Comparison of ENCODE assay signal across 1 cellular context in the genomic region with DNA sequence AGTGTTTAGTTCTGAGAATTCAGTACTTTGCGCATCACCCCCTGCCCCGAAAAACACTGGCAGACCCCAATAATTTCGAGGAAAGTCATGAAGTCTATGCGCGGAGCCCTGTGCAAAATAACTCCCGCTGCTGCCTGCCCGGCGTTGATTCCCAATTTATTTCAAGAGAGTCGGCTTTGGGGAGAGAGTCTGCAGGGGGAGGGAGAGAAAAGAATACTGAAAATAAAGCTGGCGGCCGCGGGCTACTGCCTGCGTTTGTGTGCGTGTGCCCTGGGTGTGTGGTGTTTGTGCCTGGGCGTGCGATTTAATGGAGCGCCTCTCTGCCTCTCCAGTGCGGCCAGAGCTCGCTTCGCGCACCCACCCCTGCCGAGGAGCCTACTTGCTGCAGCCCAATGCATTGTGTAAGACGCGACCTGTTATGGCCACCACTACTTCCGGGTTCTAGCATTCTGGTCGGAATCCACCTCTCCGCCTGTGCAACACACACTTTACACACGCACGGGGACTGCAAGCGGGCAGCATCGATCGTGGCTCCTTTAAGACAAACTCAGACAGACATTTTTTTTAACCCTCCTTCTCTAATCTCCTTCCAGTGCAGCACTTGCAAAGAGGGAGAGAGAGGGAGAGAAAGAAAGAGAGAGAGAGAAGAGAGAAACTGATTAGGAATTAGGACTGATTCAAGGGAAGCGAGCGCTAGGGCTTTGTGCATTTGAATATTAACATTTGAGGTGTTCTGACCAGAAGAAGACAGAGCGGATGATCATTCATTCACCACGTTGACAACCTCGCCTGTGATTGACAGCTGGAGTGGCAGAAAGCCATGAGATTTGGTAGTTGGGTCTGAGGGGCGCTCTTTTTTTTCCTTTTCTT.
TF ChIP-seq lines count a peak whose summit lies in the region.

A gene (plus strand): TSS at position 447 of the 870 bp plus-strand sequence. CDS start 732 bp downstream, outside the sequence.

TF ChIP-seq in HEK293, 187 proteins besides CTCF, POLR2A, EP300 and RAD21 (continued from another document and continues in another):
- TF ChIP-seq, protein P1, sequence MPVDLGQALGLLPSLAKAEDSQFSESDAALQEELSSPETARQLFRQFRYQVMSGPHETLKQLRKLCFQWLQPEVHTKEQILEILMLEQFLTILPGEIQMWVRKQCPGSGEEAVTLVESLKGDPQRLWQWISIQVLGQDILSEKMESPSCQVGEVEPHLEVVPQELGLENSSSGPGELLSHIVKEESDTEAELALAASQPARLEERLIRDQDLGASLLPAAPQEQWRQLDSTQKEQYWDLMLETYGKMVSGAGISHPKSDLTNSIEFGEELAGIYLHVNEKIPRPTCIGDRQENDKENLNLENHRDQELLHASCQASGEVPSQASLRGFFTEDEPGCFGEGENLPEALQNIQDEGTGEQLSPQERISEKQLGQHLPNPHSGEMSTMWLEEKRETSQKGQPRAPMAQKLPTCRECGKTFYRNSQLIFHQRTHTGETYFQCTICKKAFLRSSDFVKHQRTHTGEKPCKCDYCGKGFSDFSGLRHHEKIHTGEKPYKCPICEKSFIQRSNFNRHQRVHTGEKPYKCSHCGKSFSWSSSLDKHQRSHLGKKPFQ (tag by site-specific recombination; IDR thresholded peaks at IDR 0.05), result peak; percentile 37; the same call in 1 of the 2 replicates
- peak; percentile 99 for TF ChIP-seq ZBTB17 (tag by site-specific recombination; IDR thresholded peaks at IDR 0.05)
- TF ChIP-seq ZNF664 (tag by site-specific recombination; IDR thresholded peaks at IDR 0.05), result no peak
- TF ChIP-seq ZNF600 (tag by site-specific recombination; IDR thresholded peaks at IDR 0.05), result peak; percentile 92
- peak; percentile 92 for TF ChIP-seq SCRT2 (tag by site-specific recombination; IDR thresholded peaks at IDR 0.05)
- TF ChIP-seq, protein P2, sequence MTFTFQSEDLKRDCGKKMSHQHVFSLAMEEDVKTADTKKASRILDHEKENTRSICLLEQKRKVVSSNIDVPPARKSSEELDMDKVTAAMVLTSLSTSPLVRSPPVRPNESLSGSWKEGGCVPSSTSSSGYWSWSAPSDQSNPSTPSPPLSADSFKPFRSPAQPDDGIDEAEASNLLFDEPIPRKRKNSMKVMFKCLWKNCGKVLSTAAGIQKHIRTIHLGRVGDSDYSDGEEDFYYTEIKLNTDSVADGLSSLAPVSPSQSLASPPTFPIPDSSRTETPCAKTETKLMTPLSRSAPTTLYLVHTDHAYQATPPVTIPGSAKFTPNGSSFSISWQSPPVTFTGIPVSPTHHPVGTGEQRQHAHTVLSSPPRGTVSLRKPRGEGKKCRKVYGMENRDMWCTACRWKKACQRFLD (tag by site-specific recombination; IDR thresholded peaks at IDR 0.05), result no peak
- no peak for TF ChIP-seq ZNF214 (tag by site-specific recombination; IDR thresholded peaks at IDR 0.05; ENCODE audit: borderline replicate concordance)
- no peak for TF ChIP-seq ZNF121 (tag by site-specific recombination; IDR thresholded peaks at IDR 0.05)
- no peak for TF ChIP-seq ZNF354C (tag by site-specific recombination; IDR thresholded peaks at IDR 0.05; ENCODE audit: borderline replicate concordance, low read depth)
- no peak for TF ChIP-seq ZNF530 (tag by site-specific recombination; IDR thresholded peaks at IDR 0.05; ENCODE audit: low read depth)
- TF ChIP-seq ZNF138 (tag by site-specific recombination; IDR thresholded peaks at IDR 0.05; ENCODE audit: borderline replicate concordance), result no peak
- no peak for TF ChIP-seq KLF8 (tag by site-specific recombination; IDR thresholded peaks at IDR 0.05)
- TF ChIP-seq, protein P3, sequence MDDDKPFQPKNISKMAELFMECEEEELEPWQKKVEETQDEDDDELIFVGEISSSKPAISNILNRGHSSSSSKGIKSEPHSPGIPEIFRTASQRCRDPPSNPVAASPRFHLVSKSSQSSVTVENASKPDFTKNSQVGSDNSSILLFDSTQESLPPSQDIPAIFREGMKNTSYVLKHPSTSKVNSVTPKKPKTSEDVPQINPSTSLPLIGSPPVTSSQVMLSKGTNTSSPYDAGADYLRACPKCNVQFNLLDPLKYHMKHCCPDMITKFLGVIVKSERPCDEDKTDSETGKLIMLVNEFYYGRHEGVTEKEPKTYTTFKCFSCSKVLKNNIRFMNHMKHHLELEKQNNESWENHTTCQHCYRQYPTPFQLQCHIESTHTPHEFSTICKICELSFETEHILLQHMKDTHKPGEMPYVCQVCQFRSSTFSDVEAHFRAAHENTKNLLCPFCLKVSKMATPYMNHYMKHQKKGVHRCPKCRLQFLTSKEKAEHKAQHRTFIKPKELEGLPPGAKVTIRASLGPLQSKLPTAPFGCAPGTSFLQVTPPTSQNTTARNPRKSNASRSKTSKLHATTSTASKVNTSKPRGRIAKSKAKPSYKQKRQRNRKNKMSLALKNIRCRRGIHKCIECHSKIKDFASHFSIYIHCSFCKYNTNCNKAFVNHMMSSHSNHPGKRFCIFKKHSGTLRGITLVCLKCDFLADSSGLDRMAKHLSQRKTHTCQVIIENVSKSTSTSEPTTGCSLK (tag by site-specific recombination; IDR thresholded peaks at IDR 0.05), result no peak
- no peak for TF ChIP-seq RBAK (tag by site-specific recombination; IDR thresholded peaks at IDR 0.05)
- TF ChIP-seq OSR2 (tag by site-specific recombination; IDR thresholded peaks at IDR 0.05), result no peak
- TF ChIP-seq TRIM28 (IDR thresholded peaks at IDR 0.05; ENCODE audit: borderline replicate concordance, low read length), result no peak
- TF ChIP-seq EGR2 (tag by site-specific recombination; IDR thresholded peaks at IDR 0.05; ENCODE audit: low read depth), result no peak
- TF ChIP-seq REPIN1 (tag by site-specific recombination; IDR thresholded peaks at IDR 0.05; ENCODE audit: low read depth), result no peak
- no peak for TF ChIP-seq ZNF157 (tag by site-specific recombination; IDR thresholded peaks at IDR 0.05)
- peak; percentile 49; the same call in 1 of the 2 replicates for TF ChIP-seq ZEB2 (tag by site-specific recombination; IDR thresholded peaks at IDR 0.05)
- peak; percentile 25; the same call in 1 of the 2 replicates for TF ChIP-seq FEZF1 (tag by site-specific recombination; IDR thresholded peaks at IDR 0.05)
- TF ChIP-seq ZNF768 (tag by site-specific recombination; IDR thresholded peaks at IDR 0.05), result no peak
- 0 out of 2 replicates have a peak, but pooled peaks have one; percentile 39 for TF ChIP-seq ZBTB48 (tag by site-specific recombination; IDR thresholded peaks at IDR 0.05)
- TF ChIP-seq ZNF394 (tag by site-specific recombination; IDR thresholded peaks at IDR 0.05; ENCODE audit: borderline replicate concordance), result peak; percentile 41; the same call in 1 of the 2 replicates
- TF ChIP-seq ZSCAN16 (tag by site-specific recombination; IDR thresholded peaks at IDR 0.05), result peak; percentile 80; the same call in 1 of the 2 replicates
- TF ChIP-seq ZNF10 (tag by site-specific recombination; IDR thresholded peaks at IDR 0.05), result no peak
- 0 out of 2 replicates have a peak, but pooled peaks have one; percentile 9 for TF ChIP-seq ZFHX2 (tag by site-specific recombination; conservative IDR thresholded peaks at IDR 0.05)
- no peak for TF ChIP-seq ZNF621 (tag by site-specific recombination; IDR thresholded peaks at IDR 0.05)
- TF ChIP-seq, protein P4, sequence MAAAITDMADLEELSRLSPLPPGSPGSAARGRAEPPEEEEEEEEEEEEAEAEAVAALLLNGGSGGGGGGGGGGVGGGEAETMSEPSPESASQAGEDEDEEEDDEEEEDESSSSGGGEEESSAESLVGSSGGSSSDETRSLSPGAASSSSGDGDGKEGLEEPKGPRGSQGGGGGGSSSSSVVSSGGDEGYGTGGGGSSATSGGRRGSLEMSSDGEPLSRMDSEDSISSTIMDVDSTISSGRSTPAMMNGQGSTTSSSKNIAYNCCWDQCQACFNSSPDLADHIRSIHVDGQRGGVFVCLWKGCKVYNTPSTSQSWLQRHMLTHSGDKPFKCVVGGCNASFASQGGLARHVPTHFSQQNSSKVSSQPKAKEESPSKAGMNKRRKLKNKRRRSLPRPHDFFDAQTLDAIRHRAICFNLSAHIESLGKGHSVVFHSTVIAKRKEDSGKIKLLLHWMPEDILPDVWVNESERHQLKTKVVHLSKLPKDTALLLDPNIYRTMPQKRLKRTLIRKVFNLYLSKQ (tag by site-specific recombination; IDR thresholded peaks at IDR 0.05; ENCODE audit: borderline replicate concordance), result no peak
- TF ChIP-seq, protein P5, sequence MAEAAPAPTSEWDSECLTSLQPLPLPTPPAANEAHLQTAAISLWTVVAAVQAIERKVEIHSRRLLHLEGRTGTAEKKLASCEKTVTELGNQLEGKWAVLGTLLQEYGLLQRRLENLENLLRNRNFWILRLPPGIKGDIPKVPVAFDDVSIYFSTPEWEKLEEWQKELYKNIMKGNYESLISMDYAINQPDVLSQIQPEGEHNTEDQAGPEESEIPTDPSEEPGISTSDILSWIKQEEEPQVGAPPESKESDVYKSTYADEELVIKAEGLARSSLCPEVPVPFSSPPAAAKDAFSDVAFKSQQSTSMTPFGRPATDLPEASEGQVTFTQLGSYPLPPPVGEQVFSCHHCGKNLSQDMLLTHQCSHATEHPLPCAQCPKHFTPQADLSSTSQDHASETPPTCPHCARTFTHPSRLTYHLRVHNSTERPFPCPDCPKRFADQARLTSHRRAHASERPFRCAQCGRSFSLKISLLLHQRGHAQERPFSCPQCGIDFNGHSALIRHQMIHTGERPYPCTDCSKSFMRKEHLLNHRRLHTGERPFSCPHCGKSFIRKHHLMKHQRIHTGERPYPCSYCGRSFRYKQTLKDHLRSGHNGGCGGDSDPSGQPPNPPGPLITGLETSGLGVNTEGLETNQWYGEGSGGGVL (tag by site-specific recombination; IDR thresholded peaks at IDR 0.05), result peak; percentile 16; the same call in 1 of the 2 replicates
- TF ChIP-seq, protein P6, sequence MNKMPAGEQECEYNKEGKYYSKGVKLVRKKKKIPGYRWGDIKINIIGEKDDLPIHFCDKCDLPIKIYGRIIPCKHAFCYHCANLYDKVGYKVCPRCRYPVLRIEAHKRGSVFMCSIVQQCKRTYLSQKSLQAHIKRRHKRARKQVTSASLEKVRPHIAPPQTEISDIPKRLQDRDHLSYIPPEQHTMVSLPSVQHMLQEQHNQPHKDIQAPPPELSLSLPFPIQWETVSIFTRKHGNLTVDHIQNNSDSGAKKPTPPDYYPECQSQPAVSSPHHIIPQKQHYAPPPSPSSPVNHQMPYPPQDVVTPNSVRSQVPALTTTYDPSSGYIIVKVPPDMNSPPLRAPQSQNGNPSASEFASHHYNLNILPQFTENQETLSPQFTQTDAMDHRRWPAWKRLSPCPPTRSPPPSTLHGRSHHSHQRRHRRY (tag by site-specific recombination; IDR thresholded peaks at IDR 0.05), result no peak
- no peak for TF ChIP-seq ZNF544 (tag by site-specific recombination; IDR thresholded peaks at IDR 0.05)
- TF ChIP-seq ZNF404 (tag by site-specific recombination; IDR thresholded peaks at IDR 0.05), result no peak
- TF ChIP-seq BCL11B (tag by site-specific recombination; IDR thresholded peaks at IDR 0.05; ENCODE audit: low read depth), result no peak
- TF ChIP-seq HOXD13 (CRISPR knock-in tag; IDR thresholded peaks at IDR 0.05; ENCODE audit: borderline replicate concordance), result peak; percentile 65; the same call in 1 of the 2 replicates
- TF ChIP-seq GLI2 (tag by site-specific recombination; IDR thresholded peaks at IDR 0.05; ENCODE audit: borderline replicate concordance, low read depth), result no peak
- TF ChIP-seq, protein P7, sequence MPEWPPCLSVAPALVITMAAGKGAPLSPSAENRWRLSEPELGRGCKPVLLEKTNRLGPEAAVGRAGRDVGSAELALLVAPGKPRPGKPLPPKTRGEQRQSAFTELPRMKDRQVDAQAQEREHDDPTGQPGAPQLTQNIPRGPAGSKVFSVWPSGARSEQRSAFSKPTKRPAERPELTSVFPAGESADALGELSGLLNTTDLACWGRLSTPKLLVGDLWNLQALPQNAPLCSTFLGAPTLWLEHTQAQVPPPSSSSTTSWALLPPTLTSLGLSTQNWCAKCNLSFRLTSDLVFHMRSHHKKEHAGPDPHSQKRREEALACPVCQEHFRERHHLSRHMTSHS (tag by site-specific recombination; IDR thresholded peaks at IDR 0.05), result no peak
- peak; percentile 60; the same call in 1 of the 2 replicates for TF ChIP-seq ZNF501 (tag by site-specific recombination; IDR thresholded peaks at IDR 0.05)
- TF ChIP-seq ZSCAN30 (tag by site-specific recombination; IDR thresholded peaks at IDR 0.05), result peak; percentile 73; the same call in 1 of the 2 replicates
- no peak for TF ChIP-seq ZNF561 (tag by site-specific recombination; IDR thresholded peaks at IDR 0.05; ENCODE audit: borderline replicate concordance)
- TF ChIP-seq GFI1B (tag by site-specific recombination; IDR thresholded peaks at IDR 0.05), result no peak; the same call in 1 of the 2 replicates
- no peak for TF ChIP-seq TCF7L2 (IDR thresholded peaks at IDR 0.05; ENCODE audit: borderline replicate concordance, low read depth, low read length)
- TF ChIP-seq, protein P8, sequence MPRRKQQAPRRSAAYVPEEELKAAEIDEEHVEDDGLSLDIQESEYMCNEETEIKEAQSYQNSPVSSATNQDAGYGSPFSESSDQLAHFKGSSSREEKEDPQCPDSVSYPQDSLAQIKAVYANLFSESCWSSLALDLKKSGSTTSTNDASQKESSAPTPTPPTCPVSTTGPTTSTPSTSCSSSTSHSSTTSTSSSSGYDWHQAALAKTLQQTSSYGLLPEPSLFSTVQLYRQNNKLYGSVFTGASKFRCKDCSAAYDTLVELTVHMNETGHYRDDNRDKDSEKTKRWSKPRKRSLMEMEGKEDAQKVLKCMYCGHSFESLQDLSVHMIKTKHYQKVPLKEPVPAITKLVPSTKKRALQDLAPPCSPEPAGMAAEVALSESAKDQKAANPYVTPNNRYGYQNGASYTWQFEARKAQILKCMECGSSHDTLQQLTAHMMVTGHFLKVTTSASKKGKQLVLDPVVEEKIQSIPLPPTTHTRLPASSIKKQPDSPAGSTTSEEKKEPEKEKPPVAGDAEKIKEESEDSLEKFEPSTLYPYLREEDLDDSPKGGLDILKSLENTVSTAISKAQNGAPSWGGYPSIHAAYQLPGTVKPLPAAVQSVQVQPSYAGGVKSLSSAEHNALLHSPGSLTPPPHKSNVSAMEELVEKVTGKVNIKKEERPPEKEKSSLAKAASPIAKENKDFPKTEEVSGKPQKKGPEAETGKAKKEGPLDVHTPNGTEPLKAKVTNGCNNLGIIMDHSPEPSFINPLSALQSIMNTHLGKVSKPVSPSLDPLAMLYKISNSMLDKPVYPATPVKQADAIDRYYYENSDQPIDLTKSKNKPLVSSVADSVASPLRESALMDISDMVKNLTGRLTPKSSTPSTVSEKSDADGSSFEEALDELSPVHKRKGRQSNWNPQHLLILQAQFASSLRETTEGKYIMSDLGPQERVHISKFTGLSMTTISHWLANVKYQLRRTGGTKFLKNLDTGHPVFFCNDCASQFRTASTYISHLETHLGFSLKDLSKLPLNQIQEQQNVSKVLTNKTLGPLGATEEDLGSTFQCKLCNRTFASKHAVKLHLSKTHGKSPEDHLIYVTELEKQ (tag by site-specific recombination; IDR thresholded peaks at IDR 0.05; ENCODE audit: borderline replicate concordance), result no peak
- no peak for TF ChIP-seq ZNF133 (tag by site-specific recombination; IDR thresholded peaks at IDR 0.05)
- TF ChIP-seq YY2 (tag by site-specific recombination; IDR thresholded peaks at IDR 0.05), result 0 out of 2 replicates have a peak, but pooled peaks have one; percentile 22
- no peak for TF ChIP-seq ZNF654 (tag by site-specific recombination; IDR thresholded peaks at IDR 0.05; ENCODE audit: low read depth)
